ENCODE assay signal across 20 cellular contexts in genomic region chr15:71002321-71002720, GRCh38.
DNase-seq lines count a peak whose midpoint lies in the region; ATAC-seq and TF ChIP-seq lines count a peak whose summit lies in the region.
"Had no signal": no experiment of that assay in that cellular context is flagged by ENCODE, and none has a peak within 500 bp of the region (broad histone marks: within the 10 kb centered on the region; RNA-seq: fewer than 3 reads in every experiment).

No MANE protein-coding gene starts in this region.

- no peak overlapping the region for H3K4me2 ChIP-seq in IMR-90 (ENCODE audit: low read depth, low read length)
- H3K4me2 ChIP-seq: PC-9 had no signal

- H2BK15ac ChIP-seq in IMR-90 (ENCODE audit: low read depth, low read length), result no peak overlapping the region

- H2BK5ac ChIP-seq in IMR-90 (ENCODE audit: low read depth, low read length, poor library complexity, severe bottlenecking), result no peak overlapping the region

- H4K91ac ChIP-seq in IMR-90 (ENCODE audit: insufficient read depth, low read depth, low read length), result no peak overlapping the region

- no peak overlapping the region for H3K9ac ChIP-seq in IMR-90 (ENCODE audit: low read depth, low read length)

- no peak overlapping the region for H3K18ac ChIP-seq in IMR-90 (ENCODE audit: low read depth, low read length)

- TF ChIP-seq POLR2A in IMR-90 (IDR thresholded peaks at IDR 0.05; ENCODE audit: low read depth, low read length), result no peak

- no peaks in the 10 kb centered on the region for H3K9me3 ChIP-seq in IMR-90 (ENCODE audit: control insufficient read depth, insufficient read depth, low read length)
- H3K9me3 ChIP-seq in CD4-positive, alpha-beta memory T cell (ENCODE audit: control insufficient read depth in 1 of 2, low read length in 2 of 2), result peaks cover 0 to 6% of the 10 kb centered on the region in 2 donors
- H3K9me3 ChIP-seq: Caco-2, HAP-1, SJCRH30 had no signal

- H2AK9ac ChIP-seq in IMR-90 (replicated peaks; ENCODE audit: low read depth, low read length, poor library complexity), result no peak overlapping the region

- peaks cover 2% of the 10 kb centered on the region for H3K4me1 ChIP-seq in IMR-90 (ENCODE audit: control insufficient read depth, insufficient read depth, low read length)
- no peaks in the 10 kb centered on the region for H3K4me1 ChIP-seq in CD4-positive, alpha-beta memory T cell (ENCODE audit: insufficient read depth, low read length)
- H3K4me1 ChIP-seq: Caco-2, HAP-1, SJCRH30 had no signal

- peaks cover 11% of the 10 kb centered on the region for H3K4me1 Mint-ChIP-seq in mesothelial cell of epicardium
- H3K4me1 Mint-ChIP-seq in CD4-positive, alpha-beta memory T cell, result no peaks in the 10 kb centered on the region

- H3K79me1 ChIP-seq in IMR-90 (ENCODE audit: low read depth in 1 of 2, low read length in 2 of 2), result no peaks in the 10 kb centered on the region

- H2BK120ac ChIP-seq in IMR-90 (ENCODE audit: low read depth, low read length), result no peak overlapping the region

- no peaks in the 10 kb centered on the region for H4K20me1 ChIP-seq in IMR-90 (ENCODE audit: insufficient read depth, low read length)

- peaks cover 31% of the 10 kb centered on the region for H3K36me3 Mint-ChIP-seq in mesothelial cell of epicardium
- H3K36me3 Mint-ChIP-seq in CD4-positive, alpha-beta memory T cell, result no peaks in the 10 kb centered on the region

- H3K27me3 ChIP-seq in IMR-90 (ENCODE audit: control insufficient read depth, insufficient read depth, low read length), result no peaks in the 10 kb centered on the region
- H3K27me3 ChIP-seq in CD4-positive, alpha-beta memory T cell (ENCODE audit: insufficient read depth, low read length), result no peaks in the 10 kb centered on the region
- H3K27me3 ChIP-seq: SJCRH30 had no signal

- DNase-seq in IMR-90 (peak; percentile 58), cardiac fibroblast (ENCODE audit: low read depth in 2 of 2) (peak; percentile 41 to 51), fibroblast of peridontal ligament (ENCODE audit: extremely low read depth) (peak; percentile 14), mesothelial cell of epicardium (ENCODE audit: low spot score in 2 of 2, unreplicated experiment in 2 of 2) (no peak), GM13977 (ENCODE audit: low spot score) (no peak)
- DNase-seq in CD4-positive, alpha-beta memory T cell, result no peak
- DNase-seq in activated CD4-positive, CD25-positive, alpha-beta regulatory T cell (lab: John Stamatoyannopoulos, UW), result no peak
- DNase-seq: ACHN, Caco-2, NCI-H1048, NCI-H1436 treated with DMSO at 0.1 percent for 48 hours, NCI-H2029 treated with DMSO at 0.1 percent for 48 hours, NCI-H2171 treated with DMSO at 0.1 percent for 48 hours, NCI-H510A, NCI-H774, PC-9, SJCRH30 had no signal

- H3K4me3 ChIP-seq in IMR-90 (ENCODE audit: insufficient read depth, low read depth, low read length) (no peak overlapping the region), cardiac fibroblast (replicated peaks in 1 of 2; ENCODE audit: low read depth in 2 of 2, low read length in 2 of 2) (no peak overlapping the region)
- no peak overlapping the region for H3K4me3 ChIP-seq in CD4-positive, alpha-beta memory T cell (ENCODE audit: low read length in 2 of 2)
- H3K4me3 ChIP-seq: HAP-1, PC-9, SJCRH30 had no signal

- TF ChIP-seq RAD21 in IMR-90 (IDR thresholded peaks at IDR 0.05; ENCODE audit: low read length), result no peak

- in situ Hi-C loops in IMR-90 (cut with MboI; ENCODE audit: low sequenced_read_pairs), result no loop called here
- in situ Hi-C loops in GM13977 (cut with MboI; ENCODE audit: low pct_unique_long_range_greater_than_20kb, low sequenced_read_pairs, unreplicated experiment), result loop anchor here (25.0 kb wide), 1 partner anchor 410 kb away; no protein-coding TSS in a partner anchor

- H4K8ac ChIP-seq in IMR-90 (ENCODE audit: low read depth in 2 of 2, low read length in 2 of 2), result no peak overlapping the region

- peak overlapping the region; percentile 10 for H3K27ac Mint-ChIP-seq in mesothelial cell of epicardium
- H3K27ac Mint-ChIP-seq in CD4-positive, alpha-beta memory T cell, result no peak overlapping the region

- no peak overlapping the region for H2AFZ ChIP-seq in IMR-90 (replicated peaks; ENCODE audit: low read length, poor library complexity)
- H2AFZ ChIP-seq: PC-9 had no signal

- POLR2A ChIA-PET in IMR-90 (lab: Charles Lee; ENCODE audit: unreplicated experiment), result no interaction called here
- POLR2A ChIA-PET in CD4-positive, alpha-beta memory T cell (lab: Charles Lee; ENCODE audit: partially characterized antibody), result no interaction called here

- H3K4ac ChIP-seq in IMR-90 (ENCODE audit: low read depth, low read length), result no peak overlapping the region

- WGBS in IMR-90 (ENCODE audit: extremely low coverage in 2 of 2, insufficient read length in 1 of 2), 2 experiments, result no CpG with 5 or more reads among the region's 1 CpG

- CTCF ChIA-PET in IMR-90 (lab: Yijun Ruan, JAX), result interaction anchor here (0.6 to 0.7 kb wide), 3 partner anchors 115 to 576 kb away, joined by 3 to 5 read pairs (median 4); no protein-coding TSS in a partner anchor
- CTCF ChIA-PET in CD4-positive, alpha-beta memory T cell (lab: Charles Lee; ENCODE audit: partially characterized antibody), result no interaction called here

- no peak for ATAC-seq in IMR-90 (ENCODE audit: low read depth)
- no peak for ATAC-seq in HG03196 (IDR thresholded peaks at IDR 0.05; ENCODE audit: unreplicated experiment)

- H3K36me3 ChIP-seq in IMR-90 (ENCODE audit: control insufficient read depth, insufficient read depth, low read length), result no peaks in the 10 kb centered on the region
- no peaks in the 10 kb centered on the region for H3K36me3 ChIP-seq in CD4-positive, alpha-beta memory T cell (ENCODE audit: insufficient read depth, low read length)
- H3K36me3 ChIP-seq: HAP-1, SJCRH30 had no signal

- intact Hi-C loops in IMR-90 (cut with micrococcal nuclease), result no loop called here
- intact Hi-C loops in CD4-positive, alpha-beta memory T cell (cut with micrococcal nuclease), result no loop called here

- no peak overlapping the region for H3K56ac ChIP-seq in IMR-90 (ENCODE audit: extremely low read depth, insufficient read depth, low read length)

- no peak overlapping the region for H2BK20ac ChIP-seq in IMR-90 (ENCODE audit: low read depth, low read length)

- no peak overlapping the region for H4K5ac ChIP-seq in IMR-90 (ENCODE audit: low read depth, low read length)

- peaks cover 34% of the 10 kb centered on the region for H3K9me3 Mint-ChIP-seq in mesothelial cell of epicardium
- H3K9me3 Mint-ChIP-seq in CD4-positive, alpha-beta memory T cell, result peaks cover 0 to 34% (median 18%) of the 10 kb centered on the region in 8 donors

- no peak overlapping the region for H2AK5ac ChIP-seq in IMR-90 (ENCODE audit: low read depth, low read length)

- BruUV-seq in IMR-90 (replicated peaks; lab: Mats Ljungman, UMichigan), result no TSS peak

- H3K27ac ChIP-seq in IMR-90 (ENCODE audit: insufficient read depth, low read length), result no peak overlapping the region
- no peak overlapping the region for H3K27ac ChIP-seq in CD4-positive, alpha-beta memory T cell (ENCODE audit: low read depth, low read length)
- H3K27ac ChIP-seq: HL-60, PC-9, SJCRH30 had no signal

- H3K23ac ChIP-seq in IMR-90 (ENCODE audit: low read depth, low read length), result no peak overlapping the region

- dilution Hi-C loops in IMR-90 (cut with HindIII; ENCODE audit: low sequenced_read_pairs, unreplicated experiment), result no loop called here

- H3K14ac ChIP-seq in IMR-90 (replicated peaks; ENCODE audit: low read depth, low read length), result no peak overlapping the region

- H3K9me1 ChIP-seq in IMR-90 (ENCODE audit: insufficient read depth, low read length), result no peaks in the 10 kb centered on the region; the same call in 1 of the 2 replicates

- no peak overlapping the region for H3K4me3 Mint-ChIP-seq in mesothelial cell of epicardium
- no peak overlapping the region for H3K4me3 Mint-ChIP-seq in CD4-positive, alpha-beta memory T cell

- TF ChIP-seq CTCF in IMR-90 (conservative IDR thresholded peaks at IDR 0.05; ENCODE audit: low read depth, low read length) (no peak), cardiac fibroblast (IDR thresholded peaks at IDR 0.05; ENCODE audit: low read depth, low read length) (no peak), mesothelial cell of epicardium (IDR thresholded peaks at IDR 0.05; ENCODE audit: unreplicated experiment) (no peak), GM13977 (IDR thresholded peaks at IDR 0.05; ENCODE audit: extremely low read depth, insufficient read depth, missing control alignments) (no peak)

- no peaks in the 10 kb centered on the region for H3K27me3 Mint-ChIP-seq in mesothelial cell of epicardium (ENCODE audit: low read depth)
- H3K27me3 Mint-ChIP-seq in CD4-positive, alpha-beta memory T cell, result peaks cover 8 to 13% of the 10 kb centered on the region in 2 donors

TF ChIP-seq in IMR-90, 13 proteins besides CTCF, POLR2A, EP300 and RAD21 (continues in another document):
- no peak for TF ChIP-seq RFX5 (IDR thresholded peaks at IDR 0.05; ENCODE audit: low read depth, low read length)
- TF ChIP-seq BHLHE40 (IDR thresholded peaks at IDR 0.05; ENCODE audit: low read depth, low read length), result no peak
- TF ChIP-seq RCOR1 (IDR thresholded peaks at IDR 0.05; ENCODE audit: insufficient replicate concordance, low read length), result no peak
- no peak for TF ChIP-seq CEBPB (IDR thresholded peaks at IDR 0.05; ENCODE audit: low read depth, low read length)
- no peak for TF ChIP-seq SMC3 (IDR thresholded peaks at IDR 0.05; ENCODE audit: low read depth, low read length)
- TF ChIP-seq CHD1 (IDR thresholded peaks at IDR 0.05; ENCODE audit: low read depth, low read length), result no peak
- TF ChIP-seq MXI1 (IDR thresholded peaks at IDR 0.05; ENCODE audit: borderline replicate concordance, low read depth, low read length), result no peak
- TF ChIP-seq MAZ (IDR thresholded peaks at IDR 0.05; ENCODE audit: borderline replicate concordance, low read depth, low read length), result no peak
- no peak for TF ChIP-seq FOS (IDR thresholded peaks at IDR 0.05; ENCODE audit: low read depth, low read length)
- no peak for TF ChIP-seq ELK1 (IDR thresholded peaks at IDR 0.05; ENCODE audit: borderline replicate concordance, low read depth, low read length)
- TF ChIP-seq MAFK (IDR thresholded peaks at IDR 0.05; ENCODE audit: low read depth, low read length), result no peak

Comparison
In these comparisons a context has a peak if more than half of its experiments do, and no peak if none do; other contexts are left out.
1. DNase-seq: peak in IMR-90 (single experiment), cardiac fibroblast (2 of 2) and fibroblast of peridontal ligament (single experiment); none in mesothelial cell of epicardium (0 of 2), CD4-positive, alpha-beta memory T cell (0 of 5), activated CD4-positive, CD25-positive, alpha-beta regulatory T cell (0 of 4) and GM13977 (single experiment).